18 cellular contexts compared by ENCODE assay signal in the genomic region with DNA sequence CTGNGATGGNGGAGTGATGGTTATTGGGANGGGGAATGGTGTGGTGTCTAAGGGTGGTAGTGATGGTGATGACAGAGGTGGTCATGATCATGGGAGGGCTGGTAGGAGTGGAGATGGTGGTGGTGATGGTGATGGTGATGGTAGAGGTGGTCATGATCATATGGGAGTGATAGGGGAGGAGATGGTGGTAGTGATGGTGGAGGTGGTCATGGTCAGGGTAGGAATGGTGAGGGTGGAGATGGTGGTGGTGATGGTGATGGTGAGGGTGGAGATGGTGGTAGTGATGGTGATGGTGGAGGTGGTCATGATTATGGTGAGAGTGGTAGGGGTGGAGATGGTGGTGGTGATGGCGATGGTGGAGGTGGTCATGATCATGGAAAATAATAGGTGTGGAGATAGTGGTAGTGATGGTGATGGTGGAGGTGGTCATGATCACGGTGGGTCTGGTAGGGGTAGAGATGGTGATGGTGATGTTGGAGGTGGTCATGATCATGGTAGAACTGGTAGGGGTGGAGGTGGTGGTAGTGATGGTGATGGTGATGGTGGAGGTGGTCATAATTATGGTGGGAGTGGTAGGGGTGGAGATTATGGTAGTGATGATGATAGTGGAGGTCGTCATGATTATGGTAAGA.
DNase-seq lines count a peak whose midpoint lies in the region; ATAC-seq and TF ChIP-seq lines count a peak whose summit lies in the region.
"Had no signal": no experiment of that assay in that cellular context is flagged by ENCODE, and none has a peak within 500 bp of the region (broad histone marks: within the 10 kb centered on the region; RNA-seq: fewer than 3 reads in every experiment).

No MANE protein-coding gene starts in this region.

- DNase-seq in activated T-cell treated with anti-CD3 and anti-CD28 coated beads, Interleukin-2, amount 50 U/mL, for 24 hours = no peak
- DNase-seq in activated T-cell treated with anti-CD3 and anti-CD28 coated beads for 4 hours (no peak), IMR-90 (no peak), trophoblast cell (no peak), KG1 (lab: John Stamatoyannopoulos, UW) (no peak), NCI-H1105 treated with DMSO at 0.1 percent for 48 hours (lab: John Stamatoyannopoulos, UW) (no peak), NCI-H69 (lab: John Stamatoyannopoulos, UW) (no peak)
- no peak for DNase-seq in activated naive CD8-positive, alpha-beta T cell treated with anti-CD3 and anti-CD28 coated beads, Interleukin-2, amount 10 ng/mL, durations not matched to agents 7 days and 5 days
- DNase-seq: activated CD4-positive, CD25-positive, alpha-beta regulatory T cell treated with anti-CD3 and anti-CD28 coated beads, Interleukin-2, amount 50 U/mL, for 72 hours; dermis blood vessel endothelial cell; foreskin melanocyte; GOT3; left cardiac atrium; NCI-H1436 treated with DMSO at 0.1 percent for 48 hours; NCI-H748 treated with DMSO at 0.1 percent for 48 hours; stimulated activated CD4-positive, alpha-beta T cell treated with anti-CD3 and anti-CD28 coated beads, Interleukin-4, amount 100 ng/mL, for 4 hours had no signal

- no peak overlapping the region for H3K27ac ChIP-seq in IMR-90 (ENCODE audit: insufficient read depth, low read length)
- no peak overlapping the region for H3K27ac ChIP-seq in trophoblast cell (ENCODE audit: low read depth, low read length)
- H3K27ac ChIP-seq: BLaER1 treated with 17β-estradiol and CSF1 and Interleukin-3, amounts not matched to agents 10 nM and 100 nM; PC-9 had no signal

- H3K79me1 ChIP-seq in IMR-90 (ENCODE audit: low read depth in 1 of 2, low read length in 2 of 2) (no peaks in the 10 kb centered on the region), trophoblast cell (ENCODE audit: low read length) (peaks cover 7% of the 10 kb centered on the region)

- H2AK5ac ChIP-seq in IMR-90 (ENCODE audit: low read depth, low read length) (no peak overlapping the region), trophoblast cell (ENCODE audit: low read length) (no peak overlapping the region)

- no peak overlapping the region for H4K5ac ChIP-seq in IMR-90 (ENCODE audit: low read depth, low read length)

- intact Hi-C loops in IMR-90 (cut with micrococcal nuclease) = no loop called here

- no peak for TF ChIP-seq POLR2A in IMR-90 (IDR thresholded peaks at IDR 0.05; ENCODE audit: low read depth, low read length)

- H4K91ac ChIP-seq in IMR-90 (ENCODE audit: insufficient read depth, low read depth, low read length) = no peak overlapping the region
- no peak overlapping the region for H4K91ac ChIP-seq in trophoblast cell (ENCODE audit: low read depth, low read length)

- H3K36me3 ChIP-seq in IMR-90 (ENCODE audit: control insufficient read depth, insufficient read depth, low read length) (no peaks in the 10 kb centered on the region), trophoblast cell (ENCODE audit: control insufficient read depth in 1 of 2, insufficient read depth in 2 of 2, low read length in 2 of 2) (peaks cover 0 to 2% of the 10 kb centered on the region in 2 experiments)

- in situ Hi-C loops in IMR-90 (cut with MboI; ENCODE audit: low sequenced_read_pairs) = no loop called here

- no peaks in the 10 kb centered on the region for H3K9me3 Mint-ChIP-seq in activated T-cell treated with anti-CD3 and anti-CD28 coated beads, Interleukin-2, amount 50 U/mL, for 24 hours
- H3K9me3 Mint-ChIP-seq in activated naive CD8-positive, alpha-beta T cell treated with anti-CD3 and anti-CD28 coated beads, Interleukin-2, amount 10 ng/mL, durations not matched to agents 7 days and 5 days = peaks cover 7% of the 10 kb centered on the region

- H3K23ac ChIP-seq in IMR-90 (ENCODE audit: low read depth, low read length) = no peak overlapping the region
- no peak overlapping the region for H3K23ac ChIP-seq in trophoblast cell (ENCODE audit: low read length)

- H2AK9ac ChIP-seq in IMR-90 (replicated peaks; ENCODE audit: low read depth, low read length, poor library complexity) = no peak overlapping the region

- no peak overlapping the region for H3K4me3 Mint-ChIP-seq in activated T-cell treated with anti-CD3 and anti-CD28 coated beads, Interleukin-2, amount 50 U/mL, for 24 hours
- H3K4me3 Mint-ChIP-seq in activated naive CD8-positive, alpha-beta T cell treated with anti-CD3 and anti-CD28 coated beads, Interleukin-2, amount 10 ng/mL, durations not matched to agents 7 days and 5 days = no peak overlapping the region

- H2BK5ac ChIP-seq in IMR-90 (ENCODE audit: low read depth, low read length, poor library complexity, severe bottlenecking) (peak overlapping the region; percentile 66), trophoblast cell (ENCODE audit: low read depth, low read length, poor library complexity) (no peak overlapping the region)

- H4K20me1 ChIP-seq in IMR-90 (ENCODE audit: insufficient read depth, low read length) = no peaks in the 10 kb centered on the region

- H3K4me3 ChIP-seq in IMR-90 (ENCODE audit: insufficient read depth, low read depth, low read length) = no peak overlapping the region
- H3K4me3 ChIP-seq in trophoblast cell (ENCODE audit: low read depth, low read length) = peak overlapping the region; percentile 37
- H3K4me3 ChIP-seq: BLaER1 treated with 17β-estradiol and CSF1 and Interleukin-3, amounts not matched to agents 10 nM and 100 nM; PC-9 had no signal

- no peak overlapping the region for H4K8ac ChIP-seq in IMR-90 (ENCODE audit: low read depth in 2 of 2, low read length in 2 of 2)
- H4K8ac ChIP-seq in trophoblast cell (ENCODE audit: low read depth, low read length) = no peak overlapping the region

- POLR2A ChIA-PET in IMR-90 (lab: Charles Lee; ENCODE audit: unreplicated experiment) = no interaction called here
- POLR2A ChIA-PET in activated naive CD8-positive, alpha-beta T cell treated with anti-CD3 and anti-CD28 coated beads, Interleukin-2, amount 10 ng/mL, durations not matched to agents 7 days and 5 days (lab: Charles Lee) = interaction anchor here (1.5 to 2.2 kb wide), 2 partner anchors 83 to 107 kb away, joined by 6 to 15 read pairs; a partner anchor contains a TSS

- no peak overlapping the region for H2BK12ac ChIP-seq in trophoblast cell (ENCODE audit: low read length)

- no peak overlapping the region for H2BK20ac ChIP-seq in IMR-90 (ENCODE audit: low read depth, low read length)

- H3K9me3 ChIP-seq in IMR-90 (ENCODE audit: control insufficient read depth, insufficient read depth, low read length) (no peaks in the 10 kb centered on the region), trophoblast cell (ENCODE audit: insufficient read depth, low read depth, low read length) (peaks cover 13% of the 10 kb centered on the region)

- no peaks in the 10 kb centered on the region for H3K27me3 Mint-ChIP-seq in activated T-cell treated with anti-CD3 and anti-CD28 coated beads, Interleukin-2, amount 50 U/mL, for 24 hours
- no peaks in the 10 kb centered on the region for H3K27me3 Mint-ChIP-seq in activated naive CD8-positive, alpha-beta T cell treated with anti-CD3 and anti-CD28 coated beads, Interleukin-2, amount 10 ng/mL, durations not matched to agents 7 days and 5 days

- no peak overlapping the region for H2BK15ac ChIP-seq in IMR-90 (ENCODE audit: low read depth, low read length)

- H3K27me3 ChIP-seq in IMR-90 (ENCODE audit: control insufficient read depth, insufficient read depth, low read length) (peaks cover 8% of the 10 kb centered on the region; the same call in 1 of the 2 replicates), trophoblast cell (ENCODE audit: insufficient read depth, low read length) (no peaks in the 10 kb centered on the region)
- H3K27me3 ChIP-seq: BLaER1 treated with 17β-estradiol and CSF1 and Interleukin-3, amounts not matched to agents 10 nM and 100 nM had no signal

- H2AFZ ChIP-seq in IMR-90 (replicated peaks; ENCODE audit: low read length, poor library complexity) (no peak overlapping the region), trophoblast cell (ENCODE audit: insufficient read depth, low read length, poor library complexity) (no peak overlapping the region)
- H2AFZ ChIP-seq: PC-9 had no signal

- dilution Hi-C loops in IMR-90 (cut with HindIII; ENCODE audit: low sequenced_read_pairs, unreplicated experiment) = no loop called here

- no peak overlapping the region for H3K56ac ChIP-seq in IMR-90 (ENCODE audit: extremely low read depth, insufficient read depth, low read length)

- H3K14ac ChIP-seq in IMR-90 (replicated peaks; ENCODE audit: low read depth, low read length) (no peak overlapping the region), trophoblast cell (ENCODE audit: low read length) (no peak overlapping the region)

- no peaks in the 10 kb centered on the region for H3K4me1 ChIP-seq in IMR-90 (ENCODE audit: control insufficient read depth, insufficient read depth, low read length)
- no peaks in the 10 kb centered on the region for H3K4me1 ChIP-seq in trophoblast cell (ENCODE audit: control insufficient read depth in 1 of 2, insufficient read depth in 2 of 2, low read length in 2 of 2)

- H3K18ac ChIP-seq in IMR-90 (ENCODE audit: low read depth, low read length) (no peak overlapping the region), trophoblast cell (ENCODE audit: low read length) (no peak overlapping the region)

- H3K27ac Mint-ChIP-seq in activated T-cell treated with anti-CD3 and anti-CD28 coated beads, Interleukin-2, amount 50 U/mL, for 24 hours = peak overlapping the region; percentile 62
- peak overlapping the region; percentile 76 for H3K27ac Mint-ChIP-seq in activated naive CD8-positive, alpha-beta T cell treated with anti-CD3 and anti-CD28 coated beads, Interleukin-2, amount 10 ng/mL, durations not matched to agents 7 days and 5 days

- no peak overlapping the region for H3K4ac ChIP-seq in IMR-90 (ENCODE audit: low read depth, low read length)
- H3K4ac ChIP-seq in trophoblast cell (ENCODE audit: low read depth, low read length) = no peak overlapping the region

- H3K36me3 Mint-ChIP-seq in activated T-cell treated with anti-CD3 and anti-CD28 coated beads, Interleukin-2, amount 50 U/mL, for 24 hours (ENCODE audit: low read depth) = peaks cover 98% of the 10 kb centered on the region
- H3K36me3 Mint-ChIP-seq in activated naive CD8-positive, alpha-beta T cell treated with anti-CD3 and anti-CD28 coated beads, Interleukin-2, amount 10 ng/mL, durations not matched to agents 7 days and 5 days = peaks cover 68% of the 10 kb centered on the region

- H4K12ac ChIP-seq in trophoblast cell (ENCODE audit: low read depth, low read length) = no peak overlapping the region

- H2BK120ac ChIP-seq in IMR-90 (ENCODE audit: low read depth, low read length) (no peak overlapping the region), trophoblast cell (ENCODE audit: insufficient read depth, low read length, poor library complexity) (no peak overlapping the region)

- ATAC-seq in IMR-90 (ENCODE audit: low read depth) = no peak
- ATAC-seq in activated naive CD8-positive, alpha-beta T cell treated with anti-CD3 and anti-CD28 coated beads, Interleukin-2, amount 10 ng/mL, durations not matched to agents 7 days and 5 days (ENCODE audit: low read depth) = no peak
- ATAC-seq: left cardiac atrium had no signal

- H3K4me1 Mint-ChIP-seq in activated T-cell treated with anti-CD3 and anti-CD28 coated beads, Interleukin-2, amount 50 U/mL, for 24 hours (ENCODE audit: low read depth) = peaks cover 38% of the 10 kb centered on the region
- H3K4me1 Mint-ChIP-seq in activated naive CD8-positive, alpha-beta T cell treated with anti-CD3 and anti-CD28 coated beads, Interleukin-2, amount 10 ng/mL, durations not matched to agents 7 days and 5 days = peaks cover 48% of the 10 kb centered on the region

- H3K9ac ChIP-seq in IMR-90 (ENCODE audit: low read depth, low read length) (no peak overlapping the region), trophoblast cell (ENCODE audit: low read length) (no peak overlapping the region)
- H3K9ac ChIP-seq: BLaER1 treated with 17β-estradiol and CSF1 and Interleukin-3, amounts not matched to agents 10 nM and 100 nM had no signal

- no peak for TF ChIP-seq CTCF in IMR-90 (conservative IDR thresholded peaks at IDR 0.05; ENCODE audit: low read depth, low read length)

- no peaks in the 10 kb centered on the region for H3K79me2 ChIP-seq in trophoblast cell (ENCODE audit: control insufficient read depth, insufficient read depth, low read length, poor library complexity)

- WGBS in IMR-90 (ENCODE audit: extremely low coverage in 2 of 2, insufficient read length in 1 of 2), 2 experiments = 56% methylated on average over 3 of the region's 3 CpGs; no CpG with 5 or more reads in 1 of the 2 experiments
- no CpG with 5 or more reads among the region's 3 CpGs for WGBS in trophoblast cell (ENCODE audit: extremely low coverage, insufficient coverage, insufficient read length)

- CTCF ChIA-PET in IMR-90 (lab: Yijun Ruan, JAX) = no interaction called here

- H3K4me2 ChIP-seq in IMR-90 (ENCODE audit: low read depth, low read length) (no peak overlapping the region), trophoblast cell (ENCODE audit: low read length) (no peak overlapping the region)
- H3K4me2 ChIP-seq: BLaER1 treated with 17β-estradiol and CSF1 and Interleukin-3, amounts not matched to agents 10 nM and 100 nM; PC-9 had no signal

- TF ChIP-seq RAD21 in IMR-90 (IDR thresholded peaks at IDR 0.05; ENCODE audit: low read length) = no peak

- H3K9me1 ChIP-seq in IMR-90 (ENCODE audit: insufficient read depth, low read length) = no peaks in the 10 kb centered on the region

- no TSS peak for BruUV-seq in IMR-90 (replicated peaks; lab: Mats Ljungman, UMichigan)
